ENCODE assay signal across 1 cellular context in the genomic region with DNA sequence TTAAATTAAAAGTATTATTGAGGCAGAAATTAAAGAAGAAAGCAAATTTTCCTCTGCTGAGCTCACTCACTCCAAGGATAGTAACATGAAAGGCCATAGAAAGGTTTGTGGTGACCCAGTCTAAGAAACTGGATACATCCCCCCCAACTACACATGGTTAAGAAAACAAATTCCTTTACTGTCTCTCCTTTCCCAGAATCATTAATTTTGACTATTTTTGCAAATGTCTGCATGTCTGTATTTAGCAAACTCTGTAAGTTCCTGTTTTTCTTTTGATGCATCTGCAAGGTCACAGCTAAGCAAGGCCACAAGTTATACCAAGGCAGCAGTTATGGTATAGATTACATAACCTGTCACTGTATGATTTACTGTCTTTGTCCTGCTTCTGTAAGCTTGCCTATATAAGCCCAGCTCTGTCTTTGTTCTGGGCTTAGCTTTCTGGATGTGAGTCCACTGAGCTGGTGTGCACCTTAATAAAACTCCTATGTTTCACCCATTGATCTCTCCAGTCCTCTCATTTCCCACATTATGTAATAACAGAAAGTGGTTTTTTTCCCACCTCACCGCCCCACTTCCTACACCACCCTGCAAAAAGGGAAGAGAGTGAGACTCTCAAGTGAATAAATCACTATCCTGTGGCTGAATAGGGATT.
TF ChIP-seq lines count a peak whose summit lies in the region.

No MANE protein-coding gene starts in this region.

TF ChIP-seq in HCT116, 20 proteins besides CTCF, POLR2A, EP300 and RAD21:
- TF ChIP-seq ZNF274 (IDR thresholded peaks at IDR 0.05; ENCODE audit: low read depth, low read length) (no peak), CBX3 (IDR thresholded peaks at IDR 0.05; ENCODE audit: low read depth) (peak; percentile 81)
